ENCODE assay signal across 12 cellular contexts in genomic region chr11:130022799-130023198, GRCh38. TPM values are rescaled to one million over a fixed set of nuclear protein-coding genes. Genes with fewer than 3 reads are reported as not detected.
DNase-seq lines count a peak whose midpoint lies in the region; ATAC-seq, FAIRE-seq and TF ChIP-seq lines count a peak whose summit lies in the region.
"Had no signal": no experiment of that assay in that cellular context is flagged by ENCODE, and none has a peak within 500 bp of the region (broad histone marks: within the 10 kb centered on the region; RNA-seq: fewer than 3 reads in every experiment).

No MANE protein-coding gene starts in this region.

- no peak overlapping the region for H3K9ac ChIP-seq in keratinocyte (ENCODE audit: control insufficient read depth, extremely low read depth, insufficient read depth, low read length)

- DNase-seq in keratinocyte (ENCODE audit: low read depth, low spot score) (no peak), testis (no peak), NCI-H526 (lab: John Stamatoyannopoulos, UW) (no peak), posterior vena cava (ENCODE audit: low spot score) (no peak)
- DNase-seq in activated CD8-positive, alpha-beta memory T cell treated with anti-CD3 and anti-CD28 coated beads, Interleukin-2, amount 50 U/mL, for 48 hours = no peak
- DNase-seq: anterior cingulate cortex; CD4-positive, CD25-positive, alpha-beta regulatory T cell; stimulated activated naive CD8-positive, alpha-beta T cell treated with anti-CD3 and anti-CD28 coated beads, Interleukin-15, Interleukin-2, amounts not matched to agents 100 U/mL and 50 U/mL, for 24 hours had no signal

- H3K4me3 ChIP-seq in keratinocyte (ENCODE audit: control insufficient read depth in 2 of 3, extremely low read depth in 1 of 3, insufficient read depth in 2 of 3, low read depth in 1 of 3, low read length in 3 of 3) (no peak overlapping the region), testis (no peak overlapping the region)

- H3K9me3 ChIP-seq in keratinocyte (ENCODE audit: control insufficient read depth, low read depth, low read length) = no peaks in the 10 kb centered on the region
- no peaks in the 10 kb centered on the region for H3K9me3 ChIP-seq in testis

- 68 to 80% methylated on average over 2 of the region's 2 CpGs for WGBS in testis, 2 donors

- peak overlapping the region; percentile 83 for H3K4me2 ChIP-seq in keratinocyte (ENCODE audit: control insufficient read depth, extremely low read depth, insufficient read depth, low read depth, low read length)

- H3K36me3 ChIP-seq in keratinocyte (ENCODE audit: control insufficient read depth in 2 of 2, extremely low read depth in 1 of 2, insufficient read depth in 2 of 2, low read length in 2 of 2) (no peaks in the 10 kb centered on the region), testis (ENCODE audit: low read depth, missing control alignments) (no peaks in the 10 kb centered on the region)

- no peaks in the 10 kb centered on the region for H3K27me3 ChIP-seq in keratinocyte (ENCODE audit: control insufficient read depth, extremely low read depth, insufficient read depth, low read length)
- no peaks in the 10 kb centered on the region for H3K27me3 ChIP-seq in testis

- H3K9me1 ChIP-seq in keratinocyte (ENCODE audit: control insufficient read depth, extremely low read depth, insufficient read depth, low read length) = no peaks in the 10 kb centered on the region

- no peak for FAIRE-seq in keratinocyte (lab: Jason Lieb, UNC)
- FAIRE-seq: H1 had no signal

- TF ChIP-seq POLR2A in GM18505 (IDR thresholded peaks at IDR 0.05; ENCODE audit: borderline replicate concordance, extremely low read depth, insufficient read depth, insufficient read length) (no peak), testis (IDR thresholded peaks at IDR 0.05) (no peak)

- intact Hi-C loops in testis (cut with DNase I; ENCODE audit: low total_unique reads) (no loop called here), posterior vena cava (cut with DNase I) (no loop called here)

- peak; percentile 35 for ATAC-seq in GM18505 (IDR thresholded peaks at IDR 0.05; ENCODE audit: unreplicated experiment)
- peak; percentile 26 for ATAC-seq in GM21529 (IDR thresholded peaks at IDR 0.05; ENCODE audit: unreplicated experiment)
- peak; percentile 37 for ATAC-seq in HG03520 (IDR thresholded peaks at IDR 0.05; ENCODE audit: unreplicated experiment)
- ATAC-seq: stimulated activated naive CD8-positive, alpha-beta T cell treated with anti-CD3 and anti-CD28 coated beads, Interleukin-15, Interleukin-2, amounts not matched to agents 100 U/mL and 50 U/mL, for 24 hours had no signal

- dilution Hi-C loops in keratinocyte (cut with MboI; ENCODE audit: extremely low pct_ligation_motif_present, low sequenced_read_pairs) = no loop called here

- H3K27ac ChIP-seq in keratinocyte (ENCODE audit: control insufficient read depth, insufficient read depth, low read length) = peak overlapping the region; percentile 55
- no peak overlapping the region for H3K27ac ChIP-seq in testis

- no peaks in the 10 kb centered on the region for H3K79me2 ChIP-seq in keratinocyte (ENCODE audit: control insufficient read depth, insufficient read depth, low read length)

- TF ChIP-seq CTCF in keratinocyte (optimal IDR thresholded peaks at IDR 0.05 in 1 of 3, IDR thresholded peaks at IDR 0.05 in 1 of 3, conservative IDR thresholded peaks at IDR 0.05 in 1 of 3; ENCODE audit: extremely low read depth in 1 of 3, insufficient read depth in 2 of 3, low read length in 3 of 3) (no peak), testis (IDR thresholded peaks at IDR 0.05) (no peak)

- no peak overlapping the region for H2AFZ ChIP-seq in keratinocyte (ENCODE audit: control insufficient read depth, low read length)

- peaks cover 11% of the 10 kb centered on the region for H3K4me1 ChIP-seq in keratinocyte (ENCODE audit: control insufficient read depth, extremely low read depth, insufficient read depth, low read length)
- H3K4me1 ChIP-seq in testis = no peaks in the 10 kb centered on the region

- no peaks in the 10 kb centered on the region for H4K20me1 ChIP-seq in keratinocyte (ENCODE audit: control insufficient read depth, extremely low read depth, insufficient read depth, low read length)

RNA-seq across cellular contexts. Expression of gene PRDM10, which starts 20.2 kb away (rescaled TPM):
- 3.8 to 5.8 TPM (median 4.7 TPM) in 3 replicates for polyA plus RNA-seq in keratinocyte
- 3.1 TPM for polyA plus RNA-seq in keratinocyte (2011; ENCODE audit: low read depth)
- 2.8 and 4.0 TPM in 2 replicates for polyA plus RNA-seq in keratinocyte (2011; cell fraction: cytosol; rRNA removed)
- 18.4 and 18.8 TPM in 2 replicates for polyA plus RNA-seq in keratinocyte (2011; cell fraction: nucleus; rRNA removed)
- 3.3 and 3.4 TPM in 2 replicates for polyA plus RNA-seq in keratinocyte (2012; ENCODE audit: low replicate concordance)
- polyA minus RNA-seq in keratinocyte = 24.1 to 75.7 TPM (median 28.9 TPM) in 3 replicates
- polyA minus RNA-seq in keratinocyte (2011; cell fraction: cytosol; rRNA and poly(A)+ RNA removed) = 5.8 TPM
- polyA minus RNA-seq in keratinocyte (2011; cell fraction: nucleus; rRNA and poly(A)+ RNA removed) = 9.8 and 20.1 TPM in 2 replicates
- 10 to 100 TPM in 1 of 2 donors, 1 to 10 TPM in 1; 9.2 to 14.7 TPM for total RNA-seq in testis
- polyA plus RNA-seq in testis (ENCODE audit: insufficient read depth, low read depth, low replicate concordance) = 4.9 TPM
- 10 to 100 TPM in 1 of 2 donors, 1 to 10 TPM in 1; 5.0 to 10.7 TPM for total RNA-seq in posterior vena cava

RNA-seq across cellular contexts. Expression of gene APLP2, which starts 46.9 kb away (rescaled TPM):
- polyA plus RNA-seq in keratinocyte (376 to 561 TPM (median 531 TPM) in 3 replicates), testis (ENCODE audit: insufficient read depth, low read depth, low replicate concordance) (159 TPM)
- polyA plus RNA-seq in keratinocyte (2011; ENCODE audit: low read depth) = 312 TPM
- polyA plus RNA-seq in keratinocyte (2011; cell fraction: cytosol; rRNA removed) = 134 and 145 TPM in 2 replicates
- 936 and 995 TPM in 2 replicates for polyA plus RNA-seq in keratinocyte (2011; cell fraction: nucleus; rRNA removed)
- 212 and 429 TPM in 2 replicates for polyA plus RNA-seq in keratinocyte (2012; ENCODE audit: low replicate concordance)
- 198 to 355 TPM (median 278 TPM) in 3 replicates for polyA minus RNA-seq in keratinocyte
- polyA minus RNA-seq in keratinocyte (2011; cell fraction: cytosol; rRNA and poly(A)+ RNA removed) = 118 TPM
- 388 and 667 TPM in 2 replicates for polyA minus RNA-seq in keratinocyte (2011; cell fraction: nucleus; rRNA and poly(A)+ RNA removed)
- total RNA-seq in testis (100 to 1,000 TPM; 105 to 130 TPM), posterior vena cava (100 to 1,000 TPM; 284 to 350 TPM)
